ENCODE assay signal across 15 cellular contexts in genomic region chr6:7546383-7546782, GRCh38. TPM values are rescaled to one million over a fixed set of nuclear protein-coding genes. Genes with fewer than 3 reads are reported as not detected.
"Had no signal": no experiment of that assay in that cellular context is flagged by ENCODE, and none has a peak within 500 bp of the region (broad histone marks: within the 10 kb centered on the region; RNA-seq: fewer than 3 reads in every experiment).

No MANE protein-coding gene starts in this region.

- H3K27ac Mint-ChIP-seq: activated CD8-positive, alpha-beta T cell treated with anti-CD3 and anti-CD28 coated beads for 36 hours; activated naive CD8-positive, alpha-beta T cell treated with anti-CD3 and anti-CD28 coated beads for 36 hours; activated T-cell treated with anti-CD3 and anti-CD28 coated beads, Interleukin-2, amount 50 U/mL, for 72 hours had no signal

- DNase-seq: activated CD4-positive, alpha-beta T cell treated with anti-CD3 and anti-CD28 coated beads for 4 hours; activated CD8-positive, alpha-beta memory T cell treated with anti-CD3 and anti-CD28 coated beads, Interleukin-2, amount 50 U/mL, for 4 hours; activated CD8-positive, alpha-beta T cell treated with anti-CD3 and anti-CD28 coated beads for 36 hours; activated gamma-delta T cell treated with Interleukin-2 at 50 U/mL for 16 hours; activated naive CD8-positive, alpha-beta T cell treated with anti-CD3 and anti-CD28 coated beads for 36 hours; activated T-cell treated with anti-CD3 and anti-CD28 coated beads, Interleukin-2, amount 50 U/mL, for 72 hours; hippocampal formation; SK-N-SH; stimulated activated CD4-positive, alpha-beta T cell treated with anti-CD3 and anti-CD28 coated beads, Interleukin-15, amount 100 ng/mL, for 24 hours; stimulated activated CD4-positive, alpha-beta T cell treated with anti-CD3 and anti-CD28 coated beads, Interleukin-4, amount 100 ng/mL, for 24 hours; T-helper 1 cell; WERI-Rb-1 had no signal

- H3K9me3 ChIP-seq: ascending aorta, gastroesophageal sphincter, SK-N-SH had no signal

- H3K36me3 ChIP-seq: ascending aorta, gastroesophageal sphincter, WERI-Rb-1 had no signal

- ATAC-seq: activated CD8-positive, alpha-beta T cell treated with anti-CD3 and anti-CD28 coated beads for 36 hours; activated T-cell treated with anti-CD3 and anti-CD28 coated beads, Interleukin-2, amount 50 U/mL, for 72 hours; gastroesophageal sphincter had no signal

- H3K9me3 Mint-ChIP-seq: activated CD8-positive, alpha-beta T cell treated with anti-CD3 and anti-CD28 coated beads for 36 hours; activated naive CD8-positive, alpha-beta T cell treated with anti-CD3 and anti-CD28 coated beads for 36 hours; activated T-cell treated with anti-CD3 and anti-CD28 coated beads, Interleukin-2, amount 50 U/mL, for 72 hours had no signal

- H3K4me2 ChIP-seq: SK-N-SH had no signal

- H3K9ac ChIP-seq: SK-N-SH had no signal

- H3K36me3 Mint-ChIP-seq: activated naive CD8-positive, alpha-beta T cell treated with anti-CD3 and anti-CD28 coated beads for 36 hours had no signal

- H3K4me1 Mint-ChIP-seq: activated naive CD8-positive, alpha-beta T cell treated with anti-CD3 and anti-CD28 coated beads for 36 hours had no signal

- H3K4me3 Mint-ChIP-seq: activated CD8-positive, alpha-beta T cell treated with anti-CD3 and anti-CD28 coated beads for 36 hours; activated naive CD8-positive, alpha-beta T cell treated with anti-CD3 and anti-CD28 coated beads for 36 hours; activated T-cell treated with anti-CD3 and anti-CD28 coated beads, Interleukin-2, amount 50 U/mL, for 72 hours had no signal

- H3K4me3 ChIP-seq: ascending aorta, gastroesophageal sphincter had no signal

- H3K27ac ChIP-seq: ascending aorta, gastroesophageal sphincter, WERI-Rb-1 had no signal

RNA-seq across cellular contexts. Expression of gene DSP, which starts 4.9 kb away (rescaled TPM):
- total RNA-seq: fibroblast of lung had no signal
